ENCODE assay signal across 2 cellular contexts in genomic region chr11:121722431-121723256, GRCh38.
A peak's percentile ranks its signal among the peaks of the same experiment; 100 is the strongest.
TF ChIP-seq lines count a peak whose summit lies in the region.

No MANE protein-coding gene starts in this region.

TF ChIP-seq in H1, 55 proteins besides CTCF, POLR2A, EP300 and RAD21 (continued from another document and continues in another):
- TF ChIP-seq KDM1A (IDR thresholded peaks at IDR 0.05; ENCODE audit: borderline replicate concordance, low read length): no peak
- 0 out of 2 replicates have a peak, but pooled peaks have one; percentile 53 for TF ChIP-seq TCF12 (IDR thresholded peaks at IDR 0.05; ENCODE audit: low read depth, low read length)
- TF ChIP-seq E2F6 (IDR thresholded peaks at IDR 0.05): peak; percentile 97
- TF ChIP-seq USF2 (IDR thresholded peaks at IDR 0.05; ENCODE audit: low read length): peak; percentile 79
- no peak for TF ChIP-seq JUND (IDR thresholded peaks at IDR 0.05; ENCODE audit: low read length)
- TF ChIP-seq CHD7 (IDR thresholded peaks at IDR 0.05; ENCODE audit: insufficient replicate concordance, low read length): no peak
- TF ChIP-seq SIRT6 (IDR thresholded peaks at IDR 0.05; ENCODE audit: low read length): no peak
- TF ChIP-seq PHF8 (conservative IDR thresholded peaks at IDR 0.05; ENCODE audit: low read depth, low read length): no peak
- TF ChIP-seq KDM4A (IDR thresholded peaks at IDR 0.05; ENCODE audit: low read depth, low read length, severe bottlenecking): peak; percentile 60
- TF ChIP-seq MAX (IDR thresholded peaks at IDR 0.05): peak; percentile 100
- 0 out of 2 replicates have a peak, but pooled peaks have one; percentile 23 for TF ChIP-seq ATF3 (IDR thresholded peaks at IDR 0.05; ENCODE audit: insufficient read depth, low read depth, low read length)
- peak; percentile 36; the same call in 1 of the 2 replicates for TF ChIP-seq SP1 (IDR thresholded peaks at IDR 0.05; ENCODE audit: low read depth, low read length)

TF ChIP-seq in liver, 16 proteins besides CTCF, POLR2A, EP300 and RAD21 (continued from another document):
- TF ChIP-seq ATF3 (IDR thresholded peaks at IDR 0.05) (no peak), HNF4A (conservative IDR thresholded peaks at IDR 0.05) (peak in 1 of 2 donors; percentile 3), ZBTB33 (IDR thresholded peaks at IDR 0.05) (no peak), MAX (IDR thresholded peaks at IDR 0.05) (peak; percentile 55), GABPA (IDR thresholded peaks at IDR 0.05 in 1 of 2, conservative IDR thresholded peaks at IDR 0.05 in 1 of 2) (no peak)
TF ChIP-seq in liver: peak in this region for 4.
